Comparison of ENCODE assay signal across 1 cellular context in the genomic region with DNA sequence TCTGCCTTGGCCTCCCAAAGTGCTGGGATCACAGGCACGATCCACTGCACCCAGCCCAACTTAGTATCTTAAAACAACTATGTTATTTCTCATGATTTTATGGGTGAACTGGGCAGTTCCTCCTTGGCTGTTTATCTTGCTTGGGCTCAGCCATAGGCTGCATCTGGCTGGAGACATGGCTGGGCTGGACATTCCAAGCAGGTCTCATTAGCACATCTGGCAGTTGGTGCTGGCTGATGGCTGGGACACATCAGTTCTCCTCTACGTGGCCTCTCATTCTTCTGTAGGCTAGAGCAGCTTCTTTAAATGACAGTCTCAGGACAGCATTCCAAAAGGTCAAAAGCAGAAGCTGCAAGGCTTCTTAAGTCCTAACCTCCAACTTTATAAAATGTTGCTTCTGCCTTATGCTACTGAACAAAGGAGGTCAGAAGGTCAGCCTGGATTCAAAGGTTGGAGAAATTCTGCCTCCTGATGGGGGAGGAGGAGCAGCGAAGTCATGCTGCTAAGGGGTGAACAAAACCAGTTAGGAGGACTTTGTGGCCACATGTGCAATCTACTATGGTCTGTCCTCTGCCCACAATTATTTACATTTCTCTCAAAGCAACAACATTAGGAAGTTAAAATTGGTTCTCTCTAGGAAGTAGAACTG.
TF ChIP-seq lines count a peak whose summit lies in the region.

No MANE protein-coding gene starts in this region.

TF ChIP-seq in HepG2, 621 proteins besides CTCF, POLR2A, EP300 and RAD21 (continued from another document and continues in another):
- TF ChIP-seq HDAC2 (CRISPR knock-in tag; IDR thresholded peaks at IDR 0.05) (0 out of 2 replicates have a peak, but pooled peaks have one; percentile 23), ARNTL (CRISPR knock-in tag; IDR thresholded peaks at IDR 0.05) (no peak), NCOA2 (CRISPR knock-in tag; IDR thresholded peaks at IDR 0.05) (peak; percentile 50), ZNF709 (CRISPR knock-in tag; IDR thresholded peaks at IDR 0.05) (no peak), NFE2 (CRISPR knock-in tag; IDR thresholded peaks at IDR 0.05) (no peak), MAFF (IDR thresholded peaks at IDR 0.05; ENCODE audit: low read depth, low read length) (no peak), BCL6 (CRISPR knock-in tag; IDR thresholded peaks at IDR 0.05) (peak; percentile 93), GMEB2 (CRISPR knock-in tag; IDR thresholded peaks at IDR 0.05; ENCODE audit: low read depth) (no peak), SUZ12 (IDR thresholded peaks at IDR 0.05; ENCODE audit: low read depth, low read length) (no peak), HNF1A (IDR thresholded peaks at IDR 0.05; ENCODE audit: low read depth) (no peak), HNF1A (CRISPR knock-in tag; IDR thresholded peaks at IDR 0.05; ENCODE audit: borderline replicate concordance) (no peak), HNRNPK (IDR thresholded peaks at IDR 0.05; ENCODE audit: low read depth, low read length, poor library complexity, severe bottlenecking) (no peak), ZNF441 (CRISPR knock-in tag; IDR thresholded peaks at IDR 0.05; ENCODE audit: borderline replicate concordance) (peak; percentile 60; the same call in 1 of the 2 replicates), U2AF1 (optimal IDR thresholded peaks at IDR 0.05; ENCODE audit: low read depth, low read length) (no peak), ZNF772 (CRISPR knock-in tag; IDR thresholded peaks at IDR 0.05) (no peak), ZMYM3 (CRISPR knock-in tag; IDR thresholded peaks at IDR 0.05) (0 out of 2 replicates have a peak, but pooled peaks have one; percentile 12), NONO (IDR thresholded peaks at IDR 0.05) (no peak), NONO (CRISPR knock-in tag; conservative IDR thresholded peaks at IDR 0.05) (no peak), SPEN (CRISPR knock-in tag; IDR thresholded peaks at IDR 0.05; ENCODE audit: low read depth) (peak; percentile 25; the same call in 1 of the 2 replicates), SMAD9 (CRISPR knock-in tag; IDR thresholded peaks at IDR 0.05) (no peak), NKX3-1 (CRISPR knock-in tag; IDR thresholded peaks at IDR 0.05) (no peak), MAX (IDR thresholded peaks at IDR 0.05) (peak; percentile 46), ZNF235 (CRISPR knock-in tag; IDR thresholded peaks at IDR 0.05; ENCODE audit: borderline replicate concordance) (no peak)
- TF ChIP-seq, protein P1, sequence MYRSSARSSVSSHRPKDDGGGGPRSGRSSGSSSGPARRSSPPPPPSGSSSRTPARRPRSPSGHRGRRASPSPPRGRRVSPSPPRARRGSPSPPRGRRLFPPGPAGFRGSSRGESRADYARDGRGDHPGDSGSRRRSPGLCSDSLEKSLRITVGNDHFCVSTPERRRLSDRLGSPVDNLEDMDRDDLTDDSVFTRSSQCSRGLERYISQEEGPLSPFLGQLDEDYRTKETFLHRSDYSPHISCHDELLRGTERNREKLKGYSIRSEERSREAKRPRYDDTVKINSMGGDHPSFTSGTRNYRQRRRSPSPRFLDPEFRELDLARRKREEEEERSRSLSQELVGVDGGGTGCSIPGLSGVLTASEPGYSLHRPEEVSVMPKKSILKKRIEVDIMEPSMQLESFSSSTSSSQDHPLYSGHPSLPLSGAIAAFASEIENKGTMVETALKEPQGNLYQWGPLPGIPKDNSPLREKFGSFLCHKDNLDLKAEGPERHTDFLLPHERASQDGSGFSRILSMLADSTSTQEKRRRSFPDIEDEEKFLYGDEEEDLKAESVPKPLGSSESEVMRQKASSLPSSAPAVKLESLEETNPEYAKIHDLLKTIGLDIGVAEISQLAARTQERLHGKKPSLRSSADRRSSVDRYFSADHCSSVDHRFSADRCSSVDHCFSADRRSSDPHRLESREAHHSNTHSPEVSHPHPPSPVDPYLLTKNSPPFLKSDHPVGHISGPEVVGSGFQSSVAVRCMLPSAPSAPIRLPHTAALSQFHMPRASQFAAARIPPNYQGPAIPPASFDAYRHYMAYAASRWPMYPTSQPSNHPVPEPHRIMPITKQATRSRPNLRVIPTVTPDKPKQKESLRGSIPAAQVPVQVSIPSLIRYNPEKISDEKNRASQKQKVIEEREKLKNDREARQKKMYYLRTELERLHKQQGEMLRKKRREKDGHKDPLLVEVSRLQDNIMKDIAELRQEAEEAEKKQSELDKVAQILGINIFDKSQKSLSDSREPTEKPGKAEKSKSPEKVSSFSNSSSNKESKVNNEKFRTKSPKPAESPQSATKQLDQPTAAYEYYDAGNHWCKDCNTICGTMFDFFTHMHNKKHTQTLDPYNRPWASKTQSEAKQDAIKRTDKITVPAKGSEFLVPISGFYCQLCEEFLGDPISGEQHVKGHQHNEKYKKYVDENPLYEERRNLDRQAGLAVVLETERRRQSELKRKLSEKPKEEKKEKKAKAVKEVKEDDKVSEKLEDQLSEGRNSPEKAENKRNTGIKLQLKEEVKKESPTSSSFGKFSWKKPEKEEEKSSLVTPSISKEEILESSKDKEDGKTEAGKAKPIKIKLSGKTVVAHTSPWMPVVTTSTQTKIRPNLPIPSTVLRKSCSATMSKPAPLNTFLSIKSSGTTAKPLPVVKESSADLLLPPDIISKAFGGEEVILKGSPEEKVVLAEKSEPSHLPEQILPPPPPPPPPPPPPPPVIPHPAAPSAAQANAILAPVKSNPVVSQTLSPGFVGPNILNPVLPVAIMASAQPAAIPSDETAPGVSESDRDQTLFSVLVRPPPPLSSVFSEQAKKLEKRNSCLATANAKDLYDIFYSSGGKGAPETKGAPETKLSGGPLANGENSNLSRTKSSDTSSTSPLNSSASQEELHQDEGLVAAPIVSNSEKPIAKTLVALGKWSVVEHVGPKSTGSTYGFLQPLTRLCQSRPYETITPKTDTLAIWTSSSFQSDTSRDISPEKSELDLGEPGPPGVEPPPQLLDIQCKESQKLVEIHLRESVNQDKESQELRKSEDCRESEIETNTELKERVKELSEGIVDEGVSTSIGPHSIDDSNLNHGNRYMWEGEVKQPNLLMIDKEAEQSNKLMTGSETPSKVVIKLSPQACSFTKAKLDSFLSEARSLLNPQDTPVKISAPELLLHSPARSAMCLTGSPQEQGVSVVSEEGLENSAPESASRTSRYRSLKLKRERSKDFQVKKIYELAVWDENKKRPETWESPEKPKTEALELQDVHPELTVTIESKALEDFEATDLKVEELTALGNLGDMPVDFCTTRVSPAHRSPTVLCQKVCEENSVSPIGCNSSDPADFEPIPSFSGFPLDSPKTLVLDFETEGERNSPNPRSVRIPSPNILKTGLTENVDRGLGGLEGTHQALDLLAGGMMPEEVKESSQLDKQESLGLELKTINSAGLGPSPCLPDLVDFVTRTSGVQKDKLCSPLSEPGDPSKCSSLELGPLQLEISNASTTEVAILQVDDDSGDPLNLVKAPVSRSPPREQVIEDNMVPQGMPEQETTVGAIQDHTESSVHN (CRISPR knock-in tag; IDR thresholded peaks at IDR 0.05): no peak
- TF ChIP-seq, protein P2, sequence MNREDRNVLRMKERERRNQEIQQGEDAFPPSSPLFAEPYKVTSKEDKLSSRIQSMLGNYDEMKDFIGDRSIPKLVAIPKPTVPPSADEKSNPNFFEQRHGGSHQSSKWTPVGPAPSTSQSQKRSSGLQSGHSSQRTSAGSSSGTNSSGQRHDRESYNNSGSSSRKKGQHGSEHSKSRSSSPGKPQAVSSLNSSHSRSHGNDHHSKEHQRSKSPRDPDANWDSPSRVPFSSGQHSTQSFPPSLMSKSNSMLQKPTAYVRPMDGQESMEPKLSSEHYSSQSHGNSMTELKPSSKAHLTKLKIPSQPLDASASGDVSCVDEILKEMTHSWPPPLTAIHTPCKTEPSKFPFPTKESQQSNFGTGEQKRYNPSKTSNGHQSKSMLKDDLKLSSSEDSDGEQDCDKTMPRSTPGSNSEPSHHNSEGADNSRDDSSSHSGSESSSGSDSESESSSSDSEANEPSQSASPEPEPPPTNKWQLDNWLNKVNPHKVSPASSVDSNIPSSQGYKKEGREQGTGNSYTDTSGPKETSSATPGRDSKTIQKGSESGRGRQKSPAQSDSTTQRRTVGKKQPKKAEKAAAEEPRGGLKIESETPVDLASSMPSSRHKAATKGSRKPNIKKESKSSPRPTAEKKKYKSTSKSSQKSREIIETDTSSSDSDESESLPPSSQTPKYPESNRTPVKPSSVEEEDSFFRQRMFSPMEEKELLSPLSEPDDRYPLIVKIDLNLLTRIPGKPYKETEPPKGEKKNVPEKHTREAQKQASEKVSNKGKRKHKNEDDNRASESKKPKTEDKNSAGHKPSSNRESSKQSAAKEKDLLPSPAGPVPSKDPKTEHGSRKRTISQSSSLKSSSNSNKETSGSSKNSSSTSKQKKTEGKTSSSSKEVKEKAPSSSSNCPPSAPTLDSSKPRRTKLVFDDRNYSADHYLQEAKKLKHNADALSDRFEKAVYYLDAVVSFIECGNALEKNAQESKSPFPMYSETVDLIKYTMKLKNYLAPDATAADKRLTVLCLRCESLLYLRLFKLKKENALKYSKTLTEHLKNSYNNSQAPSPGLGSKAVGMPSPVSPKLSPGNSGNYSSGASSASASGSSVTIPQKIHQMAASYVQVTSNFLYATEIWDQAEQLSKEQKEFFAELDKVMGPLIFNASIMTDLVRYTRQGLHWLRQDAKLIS (CRISPR knock-in tag; IDR thresholded peaks at IDR 0.05): no peak
- TF ChIP-seq, protein P3, sequence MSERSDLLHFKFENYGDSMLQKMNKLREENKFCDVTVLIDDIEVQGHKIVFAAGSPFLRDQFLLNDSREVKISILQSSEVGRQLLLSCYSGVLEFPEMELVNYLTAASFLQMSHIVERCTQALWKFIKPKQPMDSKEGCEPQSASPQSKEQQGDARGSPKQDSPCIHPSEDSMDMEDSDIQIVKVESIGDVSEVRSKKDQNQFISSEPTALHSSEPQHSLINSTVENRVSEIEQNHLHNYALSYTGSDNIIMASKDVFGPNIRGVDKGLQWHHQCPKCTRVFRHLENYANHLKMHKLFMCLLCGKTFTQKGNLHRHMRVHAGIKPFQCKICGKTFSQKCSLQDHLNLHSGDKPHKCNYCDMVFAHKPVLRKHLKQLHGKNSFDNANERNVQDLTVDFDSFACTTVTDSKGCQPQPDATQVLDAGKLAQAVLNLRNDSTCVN (CRISPR knock-in tag; IDR thresholded peaks at IDR 0.05; ENCODE audit: borderline replicate concordance): no peak
- TF ChIP-seq, protein P4, sequence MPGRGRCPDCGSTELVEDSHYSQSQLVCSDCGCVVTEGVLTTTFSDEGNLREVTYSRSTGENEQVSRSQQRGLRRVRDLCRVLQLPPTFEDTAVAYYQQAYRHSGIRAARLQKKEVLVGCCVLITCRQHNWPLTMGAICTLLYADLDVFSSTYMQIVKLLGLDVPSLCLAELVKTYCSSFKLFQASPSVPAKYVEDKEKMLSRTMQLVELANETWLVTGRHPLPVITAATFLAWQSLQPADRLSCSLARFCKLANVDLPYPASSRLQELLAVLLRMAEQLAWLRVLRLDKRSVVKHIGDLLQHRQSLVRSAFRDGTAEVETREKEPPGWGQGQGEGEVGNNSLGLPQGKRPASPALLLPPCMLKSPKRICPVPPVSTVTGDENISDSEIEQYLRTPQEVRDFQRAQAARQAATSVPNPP (CRISPR knock-in tag; IDR thresholded peaks at IDR 0.05): no peak
